Comparison of ENCODE assay signal across 8 cellular contexts in genomic region chr7:145036592-145037386, GRCh38.
DNase-seq lines count a peak whose midpoint lies in the region; ATAC-seq and FAIRE-seq lines count a peak whose summit lies in the region.

No MANE protein-coding gene starts in this region.

- H3K4me1 ChIP-seq in right cardiac atrium (ENCODE audit: control insufficient read depth, insufficient read depth, low read length) (no peaks in the 10 kb centered on the region), small intestine (ENCODE audit: control insufficient read depth in 2 of 2, insufficient read depth in 1 of 2, low read depth in 1 of 2, low read length in 1 of 2) (no peaks in the 10 kb centered on the region)

- H3K9me3 ChIP-seq in right cardiac atrium (ENCODE audit: control insufficient read depth, low read length) = no peaks in the 10 kb centered on the region
- no peaks in the 10 kb centered on the region for H3K9me3 ChIP-seq in small intestine (ENCODE audit: control insufficient read depth, low read depth)

- intact Hi-C loops in right cardiac atrium (cut with DNase I) = no loop called here

- no peaks in the 10 kb centered on the region for H3K36me3 ChIP-seq in small intestine (ENCODE audit: control insufficient read depth in 2 of 2, insufficient read depth in 2 of 2, low read length in 2 of 2)

- no peaks in the 10 kb centered on the region for H3K27me3 ChIP-seq in right cardiac atrium (ENCODE audit: control insufficient read depth, insufficient read depth)
- no peaks in the 10 kb centered on the region for H3K27me3 ChIP-seq in small intestine (ENCODE audit: control insufficient read depth in 2 of 2, insufficient read depth in 2 of 2, low read length in 2 of 2)

- ATAC-seq in GM19324 (IDR thresholded peaks at IDR 0.05; ENCODE audit: low FRiP score, unreplicated experiment) = peak; percentile 71
- peak; percentile 83 for ATAC-seq in HG03196 (IDR thresholded peaks at IDR 0.05; ENCODE audit: unreplicated experiment)
- no peak for ATAC-seq in right cardiac atrium

- FAIRE-seq in small intestine (lab: Jason Lieb, UNC) = no peak

- peak; percentile 84 for DNase-seq in DMS53 (lab: John Stamatoyannopoulos, UW)
- DNase-seq in NCI-H460 (ENCODE audit: extremely low read depth, low read depth) = peak; percentile 47
- DNase-seq in activated naive CD4-positive, alpha-beta T cell treated with Interleukin-2 at 50 U/mL for 16 hours = peak; percentile 21
- DNase-seq in right cardiac atrium = peak; percentile 15 to 49 (median 34)
- peak; percentile 41 for DNase-seq in small intestine
- DNase-seq in NK-92 treated with Interleukin-12 subunit alpha and Interleukin-12 subunit beta, amount 100 ng/mL, for 24 hours (lab: John Stamatoyannopoulos, UW) = no peak

- 6% methylated on average over 4 of the region's 4 CpGs for WGBS in right cardiac atrium
- WGBS in small intestine, 3 donors = 1 to 6% (median 6%) methylated on average over 4 of the region's 4 CpGs

- H3K4me3 ChIP-seq in right cardiac atrium (ENCODE audit: low read length) = peak overlapping the region; percentile 15
- no peak overlapping the region for H3K4me3 ChIP-seq in small intestine (ENCODE audit: low read depth in 1 of 2, low read length in 2 of 2)

- H3K27ac ChIP-seq in right cardiac atrium (ENCODE audit: low read length) (no peak overlapping the region), small intestine (ENCODE audit: low read depth in 1 of 2, low read length in 1 of 2) (no peak overlapping the region)

Comparison
In these comparisons a context has a peak if more than half of its experiments do, and no peak if none do; other contexts are left out.
1. ATAC-seq: peak in GM19324 (single experiment) and HG03196 (single experiment); none in right cardiac atrium (0 of 2).